In the genomic region with DNA sequence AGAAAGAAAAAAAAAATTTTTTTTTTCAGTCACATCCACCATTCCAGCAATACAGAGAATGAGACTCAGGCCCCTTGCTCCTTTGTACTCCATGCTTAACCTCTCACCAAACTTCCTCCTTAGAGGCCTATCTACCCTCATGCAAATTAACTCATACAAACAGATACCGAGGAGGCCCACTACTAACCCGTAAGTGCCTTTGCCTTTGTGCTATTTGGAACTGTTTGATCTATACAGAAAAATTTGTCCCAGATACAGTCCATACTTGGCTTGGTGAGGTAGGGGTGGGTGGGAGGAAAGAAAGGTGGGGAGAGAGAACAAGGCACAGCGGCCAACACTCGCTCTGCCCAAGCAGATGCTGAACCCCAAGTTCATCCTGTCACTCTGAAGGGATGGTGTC, we compare ENCODE assay signal across 8 cellular contexts.
DNase-seq lines count a peak whose midpoint lies in the region; ATAC-seq and TF ChIP-seq lines count a peak whose summit lies in the region.

No MANE protein-coding gene starts in this region.

- CTCF ChIA-PET in activated CD4-positive, alpha-beta T cell treated with anti-CD3 and anti-CD28 coated beads for 36 hours (lab: Charles Lee): interaction anchor here (0.5 kb wide), 1 partner anchor 45 kb away, joined by 3 read pairs; no protein-coding TSS in a partner anchor
- CTCF ChIA-PET in activated B cell treated with CpG ODN at 0.5 μM for 24 hours (lab: Charles Lee): no interaction called here

- intact Hi-C loops in activated CD4-positive, alpha-beta T cell treated with anti-CD3 and anti-CD28 coated beads for 36 hours (cut with DNase I, micrococcal nuclease): loop anchor here (5.0 to 10.0 kb wide), 4 partner anchors 98 to 488 kb away; a partner anchor contains a TSS
- intact Hi-C loops in activated B cell treated with CpG ODN at 0.5 μM for 24 hours (cut with micrococcal nuclease): loop anchor here (5.0 to 10.0 kb wide), 2 partner anchors 403 to 455 kb away; a partner anchor contains a TSS
- intact Hi-C loops in transverse colon (cut with DNase I; ENCODE audit: low total_unique reads): no loop called here

- H3K4me1 Mint-ChIP-seq in activated CD4-positive, alpha-beta T cell treated with anti-CD3 and anti-CD28 coated beads for 36 hours: peaks cover 45% of the 10 kb centered on the region
- peaks cover 64% of the 10 kb centered on the region for H3K4me1 Mint-ChIP-seq in activated B cell treated with CpG ODN at 0.5 μM for 24 hours
- H3K4me1 Mint-ChIP-seq in activated naive CD8-positive, alpha-beta T cell treated with anti-CD3 and anti-CD28 coated beads, Interleukin-2, amount 50 U/mL, for 24 hours: peaks cover 61% of the 10 kb centered on the region

- no peak for TF ChIP-seq EP300 in transverse colon (IDR thresholded peaks at IDR 0.05; ENCODE audit: low read depth)

- POLR2A ChIA-PET in activated CD4-positive, alpha-beta T cell treated with anti-CD3 and anti-CD28 coated beads for 36 hours (lab: Charles Lee): no interaction called here
- POLR2A ChIA-PET in activated B cell treated with CpG ODN at 0.5 μM for 24 hours (lab: Charles Lee): interaction anchor here (1.0 to 7.0 kb wide), 5 partner anchors 52 to 86 kb away, joined by 3 to 328 read pairs (median 4); no protein-coding TSS in a partner anchor

- H3K27ac ChIP-seq in transverse colon: peak overlapping the region; percentile 33 to 70 (median 62)

- no peak for TF ChIP-seq CTCF in activated B cell treated with CpG ODN at 0.5 μM for 24 hours (IDR thresholded peaks at IDR 0.05)
- no peak for TF ChIP-seq CTCF in transverse colon (IDR thresholded peaks at IDR 0.05)

- H3K9me3 Mint-ChIP-seq in activated CD4-positive, alpha-beta T cell treated with anti-CD3 and anti-CD28 coated beads for 36 hours (ENCODE audit: low read depth): no peaks in the 10 kb centered on the region
- H3K9me3 Mint-ChIP-seq in activated B cell treated with CpG ODN at 0.5 μM for 24 hours: no peaks in the 10 kb centered on the region
- H3K9me3 Mint-ChIP-seq in activated naive CD8-positive, alpha-beta T cell treated with anti-CD3 and anti-CD28 coated beads, Interleukin-2, amount 50 U/mL, for 24 hours: no peaks in the 10 kb centered on the region

- no peak for DNase-seq in activated CD4-positive, alpha-beta T cell treated with anti-CD3 and anti-CD28 coated beads for 36 hours
- DNase-seq in activated CD4-positive, alpha-beta T cell treated with anti-CD3 and anti-CD28 coated beads, Interleukin-2, amount 50 U/mL, for 4 hours: no peak
- no peak for DNase-seq in activated B cell treated with CpG ODN at 0.5 μM for 24 hours
- DNase-seq in transverse colon: no peak
- no peak for DNase-seq in activated naive CD8-positive, alpha-beta T cell treated with anti-CD3 and anti-CD28 coated beads, Interleukin-2, amount 50 U/mL, for 24 hours
- no peak for DNase-seq in putamen (ENCODE audit: low spot score)
- no peak for DNase-seq in 8988T

- in situ Hi-C loops in transverse colon (cut with MboI; ENCODE audit: low pct_ligation_motif_present in 1 of 4, low pct_unique_long_range_greater_than_20kb in 1 of 4, low sequenced_read_pairs in 3 of 4): no loop called here

- H3K4me3 ChIP-seq in transverse colon: no peak overlapping the region

- TF ChIP-seq POLR2A in transverse colon (IDR thresholded peaks at IDR 0.05): no peak

- no peaks in the 10 kb centered on the region for H3K36me3 ChIP-seq in transverse colon

- H3K9me3 ChIP-seq in transverse colon: no peaks in the 10 kb centered on the region

- peak overlapping the region; percentile 39 for H3K27ac Mint-ChIP-seq in activated CD4-positive, alpha-beta T cell treated with anti-CD3 and anti-CD28 coated beads for 36 hours
- H3K27ac Mint-ChIP-seq in activated B cell treated with CpG ODN at 0.5 μM for 24 hours: no peak overlapping the region
- no peak overlapping the region for H3K27ac Mint-ChIP-seq in activated naive CD8-positive, alpha-beta T cell treated with anti-CD3 and anti-CD28 coated beads, Interleukin-2, amount 50 U/mL, for 24 hours

- no peak for ATAC-seq in activated CD4-positive, alpha-beta T cell treated with anti-CD3 and anti-CD28 coated beads for 36 hours
- ATAC-seq in HG03066 (IDR thresholded peaks at IDR 0.05; ENCODE audit: low read depth, unreplicated experiment) (peak; percentile 43), activated B cell treated with CpG ODN at 0.5 μM for 24 hours (ENCODE audit: low read depth) (no peak)
- no peak for ATAC-seq in activated naive CD8-positive, alpha-beta T cell treated with anti-CD3 and anti-CD28 coated beads, Interleukin-2, amount 50 U/mL, for 24 hours

- H3K36me3 Mint-ChIP-seq in activated CD4-positive, alpha-beta T cell treated with anti-CD3 and anti-CD28 coated beads for 36 hours (ENCODE audit: low read depth): no peaks in the 10 kb centered on the region
- H3K36me3 Mint-ChIP-seq in activated B cell treated with CpG ODN at 0.5 μM for 24 hours (ENCODE audit: low read depth): no peaks in the 10 kb centered on the region
- peaks cover 1% of the 10 kb centered on the region for H3K36me3 Mint-ChIP-seq in activated naive CD8-positive, alpha-beta T cell treated with anti-CD3 and anti-CD28 coated beads, Interleukin-2, amount 50 U/mL, for 24 hours (ENCODE audit: low read depth)

- no peaks in the 10 kb centered on the region for H3K27me3 Mint-ChIP-seq in activated CD4-positive, alpha-beta T cell treated with anti-CD3 and anti-CD28 coated beads for 36 hours
- peaks cover 16% of the 10 kb centered on the region for H3K27me3 Mint-ChIP-seq in activated B cell treated with CpG ODN at 0.5 μM for 24 hours
- H3K27me3 Mint-ChIP-seq in activated naive CD8-positive, alpha-beta T cell treated with anti-CD3 and anti-CD28 coated beads, Interleukin-2, amount 50 U/mL, for 24 hours: peaks cover 11% of the 10 kb centered on the region

- H3K4me1 ChIP-seq in transverse colon: peaks cover 12 to 26% (median 15%) of the 10 kb centered on the region in 4 donors

- no peaks in the 10 kb centered on the region for H3K27me3 ChIP-seq in transverse colon

- WGBS in transverse colon (ENCODE audit: low coverage in 1 of 2), 2 donors: 64 to 82% methylated on average over 4 of the region's 4 CpGs

- H3K4me3 Mint-ChIP-seq in activated CD4-positive, alpha-beta T cell treated with anti-CD3 and anti-CD28 coated beads for 36 hours: no peak overlapping the region
- peak overlapping the region; percentile 16 for H3K4me3 Mint-ChIP-seq in activated B cell treated with CpG ODN at 0.5 μM for 24 hours
- no peak overlapping the region for H3K4me3 Mint-ChIP-seq in activated naive CD8-positive, alpha-beta T cell treated with anti-CD3 and anti-CD28 coated beads, Interleukin-2, amount 50 U/mL, for 24 hours
